10 cellular contexts compared by ENCODE assay signal in genomic region chr10:118035358-118036031, GRCh38. TPM values are rescaled to one million over a fixed set of nuclear protein-coding genes. Genes with fewer than 3 reads are reported as not detected.
DNase-seq lines count a peak whose midpoint lies in the region; ATAC-seq and TF ChIP-seq lines count a peak whose summit lies in the region.
"Had no signal": no experiment of that assay in that cellular context is flagged by ENCODE, and none has a peak within 500 bp of the region (broad histone marks: within the 10 kb centered on the region; RNA-seq: fewer than 3 reads in every experiment).

No MANE protein-coding gene starts in this region.

- peaks cover 14% of the 10 kb centered on the region; the same call in 1 of the 2 replicates for H3K79me2 ChIP-seq in DND-41 (ENCODE audit: insufficient read depth, low read length)

- H3K4me1 ChIP-seq in DND-41 (ENCODE audit: insufficient read depth, low read length) (peaks cover 29% of the 10 kb centered on the region), mucosa of descending colon (ENCODE audit: low read depth) (no peaks in the 10 kb centered on the region)

- no peaks in the 10 kb centered on the region for H3K9me3 Mint-ChIP-seq in activated naive CD8-positive, alpha-beta T cell treated with anti-CD3 and anti-CD28 coated beads, Interleukin-2, amount 10 ng/mL, durations not matched to agents 7 days and 5 days

- DNase-seq in DND-41: peak; percentile 18
- peak; percentile 95 for DNase-seq in MV-4-11 (lab: John Stamatoyannopoulos, UW)
- DNase-seq in activated naive CD8-positive, alpha-beta T cell treated with anti-CD3 and anti-CD28 coated beads, Interleukin-2, amount 10 ng/mL, durations not matched to agents 7 days and 5 days: no peak
- no peak for DNase-seq in mucosa of descending colon
- DNase-seq in kidney glomerular epithelial cell (lab: John Stamatoyannopoulos, UW): no peak
- no peak for DNase-seq in effector CD4-positive, alpha-beta T cell
- no peak for DNase-seq in OCI-M2 (lab: John Stamatoyannopoulos, UW; ENCODE audit: unreplicated experiment)
- DNase-seq: NCI-H1694 treated with DMSO at 0.1 percent for 48 hours, NCI-H82 had no signal

- no peaks in the 10 kb centered on the region for H3K27me3 Mint-ChIP-seq in activated naive CD8-positive, alpha-beta T cell treated with anti-CD3 and anti-CD28 coated beads, Interleukin-2, amount 10 ng/mL, durations not matched to agents 7 days and 5 days

- no peaks in the 10 kb centered on the region for H3K27me3 ChIP-seq in DND-41 (ENCODE audit: insufficient read depth, low read length, poor library complexity)
- H3K27me3 ChIP-seq: body of pancreas had no signal

- H3K4me2 ChIP-seq in DND-41 (ENCODE audit: insufficient read depth, low read length): peak overlapping the region; percentile 37; the same call in 1 of the 2 replicates

- intact Hi-C loops in mucosa of descending colon (cut with DNase I, micrococcal nuclease): no loop called here

- H3K36me3 ChIP-seq in DND-41 (ENCODE audit: insufficient read depth, low read length): peaks cover 34% of the 10 kb centered on the region
- no peaks in the 10 kb centered on the region for H3K36me3 ChIP-seq in mucosa of descending colon (ENCODE audit: low read depth)

- peak overlapping the region; percentile 80 for H3K27ac Mint-ChIP-seq in activated naive CD8-positive, alpha-beta T cell treated with anti-CD3 and anti-CD28 coated beads, Interleukin-2, amount 10 ng/mL, durations not matched to agents 7 days and 5 days

- H3K4me3 Mint-ChIP-seq in activated naive CD8-positive, alpha-beta T cell treated with anti-CD3 and anti-CD28 coated beads, Interleukin-2, amount 10 ng/mL, durations not matched to agents 7 days and 5 days: peak overlapping the region; percentile 73

- TF ChIP-seq CTCF in DND-41 (IDR thresholded peaks at IDR 0.05; ENCODE audit: borderline replicate concordance, extremely low read depth, low read length, poor library complexity, severe bottlenecking): no peak
- no peak for TF ChIP-seq CTCF in mucosa of descending colon (IDR thresholded peaks at IDR 0.05)

- peaks cover 25% of the 10 kb centered on the region for H3K36me3 Mint-ChIP-seq in activated naive CD8-positive, alpha-beta T cell treated with anti-CD3 and anti-CD28 coated beads, Interleukin-2, amount 10 ng/mL, durations not matched to agents 7 days and 5 days

- no peaks in the 10 kb centered on the region for H3K9me3 ChIP-seq in DND-41 (ENCODE audit: insufficient read depth, low read length, severe bottlenecking)
- H3K9me3 ChIP-seq in mucosa of descending colon: no peaks in the 10 kb centered on the region
- H3K9me3 ChIP-seq: body of pancreas had no signal

- peak; percentile 96 for ATAC-seq in DND-41 (ENCODE audit: insufficient read depth, low read depth)
- ATAC-seq in activated naive CD8-positive, alpha-beta T cell treated with anti-CD3 and anti-CD28 coated beads, Interleukin-2, amount 10 ng/mL, durations not matched to agents 7 days and 5 days (ENCODE audit: low read depth): peak; percentile 92
- ATAC-seq in mucosa of descending colon: peak; percentile 22
- ATAC-seq: body of pancreas had no signal

- POLR2A ChIA-PET in activated naive CD8-positive, alpha-beta T cell treated with anti-CD3 and anti-CD28 coated beads, Interleukin-2, amount 10 ng/mL, durations not matched to agents 7 days and 5 days (lab: Charles Lee): no interaction called here

- peaks cover 12% of the 10 kb centered on the region; the same call in 1 of the 2 replicates for H4K20me1 ChIP-seq in DND-41 (ENCODE audit: insufficient read depth, low read length)

- no peak overlapping the region for H3K9ac ChIP-seq in DND-41 (ENCODE audit: low read depth, low read length)

- H3K4me3 ChIP-seq in DND-41 (ENCODE audit: low read depth in 1 of 2, low read length in 2 of 2) (no peak overlapping the region; a peak in 1 of 4 replicates), mucosa of descending colon (no peak overlapping the region)
- H3K4me3 ChIP-seq: body of pancreas had no signal

- no peak overlapping the region for H2AFZ ChIP-seq in DND-41 (ENCODE audit: low read depth, low read length)

- H3K27ac ChIP-seq in DND-41 (ENCODE audit: low read length): peak overlapping the region; percentile 30; the same call in 1 of the 2 replicates

- H3K4me1 Mint-ChIP-seq in activated naive CD8-positive, alpha-beta T cell treated with anti-CD3 and anti-CD28 coated beads, Interleukin-2, amount 10 ng/mL, durations not matched to agents 7 days and 5 days: peaks cover 29% of the 10 kb centered on the region

RNA-seq across cellular contexts. Expression of gene RAB11FIP2, which starts 11.2 kb away (rescaled TPM):
- total RNA-seq in activated naive CD8-positive, alpha-beta T cell treated with anti-CD3 and anti-CD28 coated beads, Interleukin-2, amount 10 ng/mL, durations not matched to agents 7 days and 5 days: 10 to 100 TPM; 19.1 to 23.6 TPM
- total RNA-seq in mucosa of descending colon: 10 to 100 TPM in 1 of 3 donors, 1 to 10 TPM in 2; 8.1 to 34.6 (median 9.8) TPM

Comparison
In these comparisons a context has a peak if more than half of its experiments do, and no peak if none do; other contexts are left out.
1. ATAC-seq: peak in every context shown above with its lines; median percentile 96 in DND-41; 92 in activated naive CD8-positive, alpha-beta T cell treated with anti-CD3 and anti-CD28 coated beads, Interleukin-2, amount 10 ng/mL, durations not matched to agents 7 days and 5 days; 22 in mucosa of descending colon.
2. DNase-seq: peak in DND-41 (single experiment) and MV-4-11 (single experiment); none in activated naive CD8-positive, alpha-beta T cell treated with anti-CD3 and anti-CD28 coated beads, Interleukin-2, amount 10 ng/mL, durations not matched to agents 7 days and 5 days (single experiment), mucosa of descending colon (0 of 3), kidney glomerular epithelial cell (single experiment), effector CD4-positive, alpha-beta T cell (single experiment) and OCI-M2 (single experiment).